In the genomic region with DNA sequence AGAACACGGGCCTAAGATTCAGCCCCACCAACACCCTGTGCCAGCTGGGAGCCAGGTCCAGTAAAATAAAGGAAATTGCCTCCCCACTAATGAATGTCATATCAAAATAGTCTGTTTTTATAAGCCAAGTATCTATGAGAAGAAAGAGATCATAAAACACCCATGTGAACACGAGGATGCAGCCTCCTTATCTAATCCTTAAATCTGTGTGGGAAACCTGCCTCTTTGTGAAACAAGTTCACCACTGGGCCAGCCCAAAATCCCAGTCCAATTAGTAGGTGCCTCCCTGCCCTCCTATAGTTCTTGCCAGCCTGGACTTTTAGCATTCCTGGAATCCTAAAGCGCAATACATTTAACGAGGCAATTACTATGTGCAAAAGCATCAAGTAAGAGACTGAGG, we compare ENCODE assay signal across 30 cellular contexts.
"Had no signal": no experiment of that assay in that cellular context is flagged by ENCODE, and none has a peak within 500 bp of the region (broad histone marks: within the 10 kb centered on the region; RNA-seq: fewer than 3 reads in every experiment).

No MANE protein-coding gene starts in this region.

- H3K27me3 Mint-ChIP-seq: activated CD4-positive, alpha-beta T cell treated with anti-CD3 and anti-CD28 coated beads, Interleukin-2, amount 10 ng/mL, durations not matched to agents 24 days and 14 days; activated CD8-positive, alpha-beta T cell treated with anti-CD3 and anti-CD28 coated beads for 36 hours; activated naive CD8-positive, alpha-beta T cell treated with anti-CD3 and anti-CD28 coated beads for 36 hours; activated T-helper 17 cell treated with anti-CD3 and anti-CD28 coated beads, Interleukin-2, amount 50 U/mL, for 72 hours had no signal

- H3K4me3 Mint-ChIP-seq: activated CD4-positive, alpha-beta T cell treated with anti-CD3 and anti-CD28 coated beads, Interleukin-2, amount 10 ng/mL, durations not matched to agents 24 days and 14 days; activated CD8-positive, alpha-beta T cell treated with anti-CD3 and anti-CD28 coated beads for 36 hours; activated naive CD8-positive, alpha-beta T cell treated with anti-CD3 and anti-CD28 coated beads for 36 hours; activated T-cell treated with anti-CD3 and anti-CD28 coated beads, Interleukin-2, amount 50 U/mL, for 72 hours; activated T-helper 17 cell treated with anti-CD3 and anti-CD28 coated beads, Interleukin-2, amount 50 U/mL, for 72 hours; T-helper 1 cell treated with Interleukin-12 subunit alpha and Interleukin-12 subunit beta and Interleukin-4 antibody, amounts not matched to agents 30 μg/mL and 1 μg/mL, for 36 hours; T-helper 2 cell treated with Interferon-gamma antibody and Interleukin-4, amounts not matched to agents 5 μg/mL and 100 μg/mL, for 36 hours had no signal

- H3K27ac Mint-ChIP-seq: activated CD4-positive, alpha-beta T cell treated with anti-CD3 and anti-CD28 coated beads, Interleukin-2, amount 10 ng/mL, durations not matched to agents 24 days and 14 days; activated CD8-positive, alpha-beta T cell treated with anti-CD3 and anti-CD28 coated beads for 36 hours; activated naive CD8-positive, alpha-beta T cell treated with anti-CD3 and anti-CD28 coated beads for 36 hours; activated T-cell treated with anti-CD3 and anti-CD28 coated beads, Interleukin-2, amount 50 U/mL, for 72 hours; T-helper 1 cell treated with Interleukin-12 subunit alpha and Interleukin-12 subunit beta and Interleukin-4 antibody, amounts not matched to agents 30 μg/mL and 1 μg/mL, for 36 hours; T-helper 2 cell treated with Interferon-gamma antibody and Interleukin-4, amounts not matched to agents 5 μg/mL and 100 μg/mL, for 36 hours had no signal

- H3K4me3 ChIP-seq: ascending aorta, Peyer's patch, SJSA1 had no signal

- H3K27ac ChIP-seq: ascending aorta, Peyer's patch, SJSA1 had no signal

- H3K4me2 ChIP-seq: SK-N-SH had no signal

- H3K9me3 Mint-ChIP-seq: activated CD4-positive, alpha-beta T cell treated with anti-CD3 and anti-CD28 coated beads, Interleukin-2, amount 10 ng/mL, durations not matched to agents 24 days and 14 days; activated CD8-positive, alpha-beta T cell treated with anti-CD3 and anti-CD28 coated beads for 36 hours; activated naive CD8-positive, alpha-beta T cell treated with anti-CD3 and anti-CD28 coated beads for 36 hours; activated T-cell treated with anti-CD3 and anti-CD28 coated beads, Interleukin-2, amount 50 U/mL, for 72 hours; activated T-helper 17 cell treated with anti-CD3 and anti-CD28 coated beads, Interleukin-2, amount 50 U/mL, for 72 hours; T-helper 1 cell treated with Interleukin-12 subunit alpha and Interleukin-12 subunit beta and Interleukin-4 antibody, amounts not matched to agents 30 μg/mL and 1 μg/mL, for 36 hours; T-helper 2 cell treated with Interferon-gamma antibody and Interleukin-4, amounts not matched to agents 5 μg/mL and 100 μg/mL, for 36 hours had no signal

- H3K9ac ChIP-seq: SK-N-SH had no signal

- H3K27me3 ChIP-seq: ascending aorta, Peyer's patch, SJSA1 had no signal

- ATAC-seq: activated CD8-positive, alpha-beta T cell treated with anti-CD3 and anti-CD28 coated beads for 36 hours; activated T-cell treated with anti-CD3 and anti-CD28 coated beads, Interleukin-2, amount 50 U/mL, for 72 hours; activated T-helper 17 cell treated with anti-CD3 and anti-CD28 coated beads, Interleukin-2, amount 50 U/mL, for 72 hours; PC-3 had no signal

- DNase-seq: activated CD4-positive, alpha-beta T cell treated with anti-CD3 and anti-CD28 coated beads, Interleukin-2, amount 10 ng/mL, durations not matched to agents 24 days and 14 days; activated CD4-positive, alpha-beta T cell treated with anti-CD3 and anti-CD28 coated beads, Interleukin-2, amount 50 U/mL, for 4 hours; activated CD8-positive, alpha-beta T cell treated with anti-CD3 and anti-CD28 coated beads for 36 hours; activated effector memory CD4-positive, alpha-beta T cell treated with anti-CD3 and anti-CD28 coated beads, Interleukin-2, amount 50 U/mL, for 16 hours; activated naive CD4-positive, alpha-beta T cell; activated naive CD4-positive, alpha-beta T cell treated with anti-CD3 and anti-CD28 coated beads, Interleukin-2, amount 50 U/mL, for 16 hours; activated naive CD8-positive, alpha-beta T cell treated with anti-CD3 and anti-CD28 coated beads for 36 hours; activated T-cell treated with anti-CD3 and anti-CD28 coated beads, Interleukin-2, amount 50 U/mL, for 1 hour; activated T-cell treated with anti-CD3 and anti-CD28 coated beads, Interleukin-2, amount 50 U/mL, for 72 hours; amniotic stem cell; caudate nucleus; NCI-H1105; NCI-H1417 treated with DMSO at 0.1 percent for 48 hours; NCI-H1694; NCI-H1930; NCI-H2081 treated with DMSO at 0.1 percent for 48 hours; NCI-H2171; NCI-H446; NCI-H510A treated with DMSO at 0.1 percent for 48 hours; NK-92 treated with Interleukin-12 subunit alpha and Interleukin-12 subunit beta, amount 100 ng/mL, for 24 hours; PC-3; Peyer's patch; RPMI8226; SHP77 treated with DMSO at 0.1 percent for 48 hours; SK-N-SH had no signal

- H3K36me3 ChIP-seq: ascending aorta, Peyer's patch, SJSA1 had no signal

- H3K9me3 ChIP-seq: ascending aorta, Peyer's patch, SJSA1, SK-N-SH had no signal

- H3K4me1 ChIP-seq: ascending aorta, Peyer's patch, SJSA1 had no signal
